ENCODE assay signal across 16 cellular contexts in the genomic region with DNA sequence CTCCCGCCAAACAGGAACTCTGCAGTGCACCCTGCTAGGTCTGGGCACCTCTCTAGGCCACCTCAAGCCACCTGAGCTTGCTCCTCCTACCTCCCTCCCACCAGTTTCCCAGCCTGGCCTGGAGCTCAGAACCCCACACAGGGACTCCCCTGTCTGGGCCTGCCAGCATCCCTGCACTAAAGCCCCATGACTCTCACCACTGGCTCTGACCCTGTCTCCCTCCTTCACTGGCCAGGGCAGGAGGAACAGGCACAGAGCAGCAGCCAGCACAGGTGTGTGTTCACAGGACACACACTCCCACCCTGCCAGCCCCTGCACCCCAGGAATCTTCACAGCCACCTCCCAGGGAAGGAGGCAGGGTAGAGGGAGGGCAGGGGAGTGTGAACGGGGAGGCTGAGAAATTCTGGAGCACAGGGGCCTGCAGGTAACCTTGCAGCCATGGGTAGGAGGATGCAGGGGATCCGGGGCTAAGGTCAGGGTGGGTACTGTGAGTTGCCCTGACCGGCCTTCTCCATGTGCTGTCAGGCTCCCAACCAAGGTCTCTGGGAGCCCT. TPM values are rescaled to one million over a fixed set of nuclear protein-coding genes. Genes with fewer than 3 reads are reported as not detected.
DNase-seq lines count a peak whose midpoint lies in the region; ATAC-seq and TF ChIP-seq lines count a peak whose summit lies in the region.
"Had no signal": no experiment of that assay in that cellular context is flagged by ENCODE, and none has a peak within 500 bp of the region (broad histone marks: within the 10 kb centered on the region; RNA-seq: fewer than 3 reads in every experiment).

No MANE protein-coding gene starts in this region.

- no peak for TF ChIP-seq CTCF in H9 (conservative IDR thresholded peaks at IDR 0.05)

- H4K8ac ChIP-seq in H9 (replicated peaks; ENCODE audit: insufficient read length, low read depth, low read length), result no peak overlapping the region
- H4K8ac ChIP-seq in neuronal stem cell (ENCODE audit: low read depth, low read length), result peak overlapping the region; percentile 72

- H2AFZ ChIP-seq in H9 (ENCODE audit: low read length) (no peak overlapping the region), neuronal stem cell (ENCODE audit: low read length) (no peak overlapping the region)

- H3K4me2 ChIP-seq in BLaER1 (peak overlapping the region; percentile 43; the same call in 1 of the 2 replicates), H9 (ENCODE audit: insufficient read depth, insufficient read length, low read length) (no peak overlapping the region), neuronal stem cell (ENCODE audit: insufficient read depth, low read length, poor library complexity, severe bottlenecking) (no peak overlapping the region)

- H3K56ac ChIP-seq in H9 (ENCODE audit: insufficient read length, low read depth, low read length), result no peak overlapping the region

- H3K9ac ChIP-seq in BLaER1 (no peak overlapping the region), H9 (ENCODE audit: extremely low read depth, insufficient read length, low read length) (no peak overlapping the region), neuronal stem cell (ENCODE audit: low read depth, low read length, poor library complexity) (peak overlapping the region; percentile 38)

- ATAC-seq in HG03354 (IDR thresholded peaks at IDR 0.05; ENCODE audit: poor library complexity, severe bottlenecking, unreplicated experiment), result no peak
- no peak for ATAC-seq in HG02763 (IDR thresholded peaks at IDR 0.05; ENCODE audit: unreplicated experiment)
- ATAC-seq: body of pancreas, SK-N-SH treated with all-trans-retinoic acid at 6 μM for 48 hours had no signal

- H3K4ac ChIP-seq in H9 (ENCODE audit: low read depth, low read length) (no peak overlapping the region), neuronal stem cell (ENCODE audit: low read length) (no peak overlapping the region)

- H3K14ac ChIP-seq in H9 (ENCODE audit: insufficient read depth, low read length) (no peak overlapping the region; the same call in 1 of the 2 replicates), neuronal stem cell (ENCODE audit: low read length) (no peak overlapping the region)

- H4K5ac ChIP-seq in H9 (ENCODE audit: insufficient read length, low read depth, low read length), result no peak overlapping the region

- no peak overlapping the region for H3T11ph ChIP-seq in H9 (ENCODE audit: low read length)

- no peak overlapping the region for H2BK20ac ChIP-seq in H9 (ENCODE audit: low read depth, low read length, poor library complexity, severe bottlenecking)

- H2BK120ac ChIP-seq in H9 (ENCODE audit: low read depth, low read length, poor library complexity, severe bottlenecking) (no peak overlapping the region), neuronal stem cell (ENCODE audit: low read depth, low read length) (peak overlapping the region; percentile 10)

- H2BK12ac ChIP-seq in H9 (ENCODE audit: insufficient read length, low read depth, low read length), result no peak overlapping the region
- H2BK12ac ChIP-seq in neuronal stem cell (ENCODE audit: low read length), result no peak overlapping the region

- no CpG with 5 or more reads among the region's 4 CpGs for WGBS in H9 (ENCODE audit: extremely low coverage, insufficient read length, low lambda C conversion rate)
- WGBS in neuronal stem cell (ENCODE audit: extremely low coverage in 2 of 2, insufficient read length in 2 of 2, insufficient replicate concordance in 1 of 2), 2 donors, result no CpG with 5 or more reads among the region's 4 CpGs

- peaks cover 10% of the 10 kb centered on the region in 2 experiments for H3K4me1 Mint-ChIP-seq in H9
- peaks cover 40% of the 10 kb centered on the region for H3K4me1 Mint-ChIP-seq in activated naive CD4-positive, alpha-beta T cell treated with anti-CD3 and anti-CD28 coated beads, Interleukin-2, amount 10 ng/mL, durations not matched to agents 7 days and 5 days

- no peaks in the 10 kb centered on the region for H3K9me3 Mint-ChIP-seq in H9
- H3K9me3 Mint-ChIP-seq in activated naive CD4-positive, alpha-beta T cell treated with anti-CD3 and anti-CD28 coated beads, Interleukin-2, amount 10 ng/mL, durations not matched to agents 7 days and 5 days, result no peaks in the 10 kb centered on the region

- no peaks in the 10 kb centered on the region for H3K79me1 ChIP-seq in H9 (ENCODE audit: insufficient read depth, low read depth, low read length, poor library complexity, severe bottlenecking)
- no peaks in the 10 kb centered on the region for H3K79me1 ChIP-seq in neuronal stem cell (ENCODE audit: low read depth, low read length)

- peaks cover 7% of the 10 kb centered on the region; the same call in 1 of the 2 replicates for H3K27me3 Mint-ChIP-seq in H9 (ENCODE audit: low read depth)
- H3K27me3 Mint-ChIP-seq in activated naive CD4-positive, alpha-beta T cell treated with anti-CD3 and anti-CD28 coated beads, Interleukin-2, amount 10 ng/mL, durations not matched to agents 7 days and 5 days, result peaks cover 18% of the 10 kb centered on the region

- peak overlapping the region in 1 of 3 experiments; percentile 54; a peak in 1 of 7 replicates for H3K27ac Mint-ChIP-seq in H9
- H3K27ac Mint-ChIP-seq in activated naive CD4-positive, alpha-beta T cell treated with anti-CD3 and anti-CD28 coated beads, Interleukin-2, amount 10 ng/mL, durations not matched to agents 7 days and 5 days, result peak overlapping the region; percentile 86

- H3K23ac ChIP-seq in H9 (ENCODE audit: insufficient read length, low read depth, low read length), result no peak overlapping the region
- no peak overlapping the region for H3K23ac ChIP-seq in neuronal stem cell (ENCODE audit: low read depth, low read length, poor library complexity)

- no peak overlapping the region for H3K4me3 ChIP-seq in BLaER1
- H3K4me3 ChIP-seq in neuronal stem cell (ENCODE audit: low read length in 2 of 2), result no peak overlapping the region
- H3K4me3 ChIP-seq: body of pancreas, esophagus muscularis mucosa had no signal

- H3K36me3 Mint-ChIP-seq in H9 (ENCODE audit: insufficient read depth in 1 of 3, low read depth in 3 of 3), result no peaks in the 10 kb centered on the region
- no peaks in the 10 kb centered on the region for H3K36me3 Mint-ChIP-seq in activated naive CD4-positive, alpha-beta T cell treated with anti-CD3 and anti-CD28 coated beads, Interleukin-2, amount 10 ng/mL, durations not matched to agents 7 days and 5 days

- H3K4me1 ChIP-seq in BLaER1, result peaks cover 44% of the 10 kb centered on the region
- no peaks in the 10 kb centered on the region for H3K4me1 ChIP-seq in H9 (ENCODE audit: insufficient read depth, low read length)
- H3K4me1 ChIP-seq in neuronal stem cell (ENCODE audit: control insufficient read depth in 2 of 2, insufficient read depth in 1 of 2, low read depth in 1 of 2, low read length in 2 of 2), result no peaks in the 10 kb centered on the region
- H3K4me1 ChIP-seq: body of pancreas, esophagus muscularis mucosa had no signal

- H4K20me1 ChIP-seq in BLaER1, result no peaks in the 10 kb centered on the region
- H4K20me1 ChIP-seq in H9 (ENCODE audit: control insufficient read depth, insufficient read depth, insufficient read length), result no peaks in the 10 kb centered on the region

- H3K79me2 ChIP-seq in H9 (ENCODE audit: insufficient read depth, low read length), result no peaks in the 10 kb centered on the region

- H3K9me3 ChIP-seq in BLaER1, result no peaks in the 10 kb centered on the region
- no peaks in the 10 kb centered on the region for H3K9me3 ChIP-seq in H9 (ENCODE audit: control insufficient read depth, low read depth, low read length)
- H3K9me3 ChIP-seq in neuronal stem cell (replicated peaks in 1 of 2; ENCODE audit: control insufficient read depth in 2 of 2, insufficient read depth in 1 of 2, low read depth in 1 of 2, low read length in 2 of 2), result no peaks in the 10 kb centered on the region
- H3K9me3 ChIP-seq: body of pancreas, esophagus muscularis mucosa had no signal

- CTCF ChIA-PET in activated naive CD4-positive, alpha-beta T cell treated with anti-CD3 and anti-CD28 coated beads, Interleukin-2, amount 10 ng/mL, durations not matched to agents 7 days and 5 days (lab: Charles Lee), result interaction anchor here (0.9 kb wide), 1 partner anchor 53 kb away, joined by 4 read pairs; no protein-coding TSS in a partner anchor

- H3K27ac ChIP-seq in BLaER1 (peak overlapping the region; percentile 28; the same call in 1 of the 2 replicates), H9 (ENCODE audit: insufficient read length, low read depth, low read length) (no peak overlapping the region), neuronal stem cell (replicated peaks; ENCODE audit: low read length) (no peak overlapping the region)
- H3K27ac ChIP-seq: body of pancreas, esophagus muscularis mucosa had no signal

- H2AK5ac ChIP-seq in H9 (ENCODE audit: insufficient read length, low read length) (no peak overlapping the region), neuronal stem cell (ENCODE audit: low read depth, low read length) (no peak overlapping the region)

- H3K23me2 ChIP-seq in H9 (ENCODE audit: insufficient read length, low read depth, low read length, poor library complexity, severe bottlenecking), result no peaks in the 10 kb centered on the region

- H4K91ac ChIP-seq in H9 (ENCODE audit: insufficient read length, low read depth, low read length) (no peak overlapping the region), neuronal stem cell (ENCODE audit: low read depth, low read length, poor library complexity) (no peak overlapping the region)

- no peak overlapping the region for H2BK15ac ChIP-seq in H9 (ENCODE audit: low read depth, low read length)
- no peak overlapping the region for H2BK15ac ChIP-seq in neuronal stem cell (ENCODE audit: low read length)

- H3K27me3 ChIP-seq in BLaER1 (no peaks in the 10 kb centered on the region), H9 (ENCODE audit: insufficient read depth, low read length) (no peaks in the 10 kb centered on the region), neuronal stem cell (ENCODE audit: control insufficient read depth in 3 of 3, insufficient read depth in 3 of 3, low read depth in 1 of 3, low read length in 3 of 3) (no peaks in the 10 kb centered on the region)
- H3K27me3 ChIP-seq: body of pancreas, esophagus muscularis mucosa had no signal

- H3K18ac ChIP-seq in H9 (ENCODE audit: insufficient read length, low read depth, low read length) (no peak overlapping the region), neuronal stem cell (ENCODE audit: low read length) (peak overlapping the region; percentile 2)

- H2BK5ac ChIP-seq in H9 (ENCODE audit: insufficient read length, low read length) (no peak overlapping the region), neuronal stem cell (ENCODE audit: low read length) (no peak overlapping the region)

- H3K36me3 ChIP-seq in BLaER1, result no peaks in the 10 kb centered on the region
- H3K36me3 ChIP-seq in neuronal stem cell (replicated peaks in 1 of 2; ENCODE audit: control insufficient read depth in 2 of 2, insufficient read depth in 2 of 2, low read length in 2 of 2), result no peaks in the 10 kb centered on the region
- H3K36me3 ChIP-seq: esophagus muscularis mucosa had no signal

- DNase-seq in H9 (peak; percentile 17), neuronal stem cell (ENCODE audit: low spot score) (no peak), SKM-1 (lab: John Stamatoyannopoulos, UW; ENCODE audit: unreplicated experiment) (no peak), D341Med (ENCODE audit: low spot score) (no peak)
- no peak for DNase-seq in activated naive CD4-positive, alpha-beta T cell treated with anti-CD3 and anti-CD28 coated beads, Interleukin-2, amount 10 ng/mL, durations not matched to agents 7 days and 5 days
- DNase-seq: body of pancreas, dermis blood vessel endothelial cell, midbrain, NCI-H2081, NCI-H748 treated with DMSO at 0.1 percent for 48 hours had no signal

- H3K4me3 Mint-ChIP-seq in H9, result no peak overlapping the region
- no peak overlapping the region for H3K4me3 Mint-ChIP-seq in activated naive CD4-positive, alpha-beta T cell treated with anti-CD3 and anti-CD28 coated beads, Interleukin-2, amount 10 ng/mL, durations not matched to agents 7 days and 5 days

RNA-seq across cellular contexts. Expression of gene ANTXRL, which starts 13.9 kb away (rescaled TPM):
- total RNA-seq in H9 (2021), result not detected in 2 replicates
- polyA plus RNA-seq in neuronal stem cell (2013, experiment 1 of 2), result not detected
- not detected for polyA plus RNA-seq in neuronal stem cell (2013, experiment 2 of 2)
- total RNA-seq: body of pancreas, dermis blood vessel endothelial cell, esophagus muscularis mucosa, osteoblast had no signal
